Comparison of ENCODE assay signal across 9 cellular contexts in the genomic region with DNA sequence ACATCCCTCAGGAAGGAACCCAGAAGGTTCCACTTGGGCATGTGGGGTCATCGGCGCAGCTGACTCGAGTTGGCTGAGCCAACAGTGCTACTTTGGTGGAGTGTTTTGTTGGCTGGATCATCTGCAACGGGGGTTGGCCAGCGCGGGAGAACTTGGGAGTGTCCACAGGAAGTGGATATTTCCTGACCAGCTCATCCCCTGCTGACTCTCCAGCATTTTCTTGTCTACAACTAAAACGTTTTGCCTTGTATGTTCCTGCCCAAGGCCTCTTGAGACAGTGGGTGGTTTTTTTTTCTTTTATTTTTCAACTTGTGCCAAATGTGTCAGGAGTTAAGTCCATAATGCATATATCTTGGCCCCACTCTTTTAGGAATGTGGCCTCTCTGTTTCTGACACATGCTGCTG.
DNase-seq lines count a peak whose midpoint lies in the region; ATAC-seq and TF ChIP-seq lines count a peak whose summit lies in the region.
"Had no signal": no experiment of that assay in that cellular context is flagged by ENCODE, and none has a peak within 500 bp of the region (broad histone marks: within the 10 kb centered on the region; RNA-seq: fewer than 3 reads in every experiment).

No MANE protein-coding gene starts in this region.

- H3K27ac Mint-ChIP-seq in activated CD4-positive, alpha-beta T cell treated with anti-CD3 and anti-CD28 coated beads, Interleukin-2, amount 10 ng/mL, durations not matched to agents 24 days and 14 days = no peak overlapping the region
- H3K27ac Mint-ChIP-seq: activated CD8-positive, alpha-beta memory T cell treated with anti-CD3 and anti-CD28 coated beads, Interleukin-2, amount 10 ng/mL, durations not matched to agents 7 days and 5 days had no signal

- intact Hi-C loops in heart left ventricle (cut with DNase I) = no loop called here
- intact Hi-C loops in sciatic nerve (cut with DNase I) = no loop called here
- intact Hi-C loops in activated CD4-positive, alpha-beta T cell treated with anti-CD3 and anti-CD28 coated beads, Interleukin-2, amount 10 ng/mL, durations not matched to agents 24 days and 14 days (cut with micrococcal nuclease) = no loop called here

- no peaks in the 10 kb centered on the region for H3K36me3 ChIP-seq in heart left ventricle

- peaks cover 4% of the 10 kb centered on the region for H3K4me1 Mint-ChIP-seq in activated CD4-positive, alpha-beta T cell treated with anti-CD3 and anti-CD28 coated beads, Interleukin-2, amount 10 ng/mL, durations not matched to agents 24 days and 14 days

- 34 to 44% (median 37%) methylated on average over 7 of the region's 7 CpGs for WGBS in heart left ventricle, 4 donors

- no peaks in the 10 kb centered on the region for H3K27me3 ChIP-seq in heart left ventricle

- peaks cover 6% of the 10 kb centered on the region for H3K9me3 Mint-ChIP-seq in activated CD4-positive, alpha-beta T cell treated with anti-CD3 and anti-CD28 coated beads, Interleukin-2, amount 10 ng/mL, durations not matched to agents 24 days and 14 days

- peak; percentile 33 for DNase-seq in COLO829 (ENCODE audit: low spot score)
- peak; percentile 81 for DNase-seq in amniotic stem cell (lab: John Stamatoyannopoulos, UW)
- peak; percentile 70 to 88 (median 83) for DNase-seq in heart left ventricle
- peak; percentile 77 for DNase-seq in sciatic nerve (ENCODE audit: low spot score)
- no peak for DNase-seq in NCI-H1048 (lab: John Stamatoyannopoulos, UW)
- DNase-seq in activated CD8-positive, alpha-beta memory T cell treated with anti-CD3 and anti-CD28 coated beads, Interleukin-2, amount 50 U/mL, for 4 hours = no peak
- no peak for DNase-seq in activated CD4-positive, alpha-beta T cell treated with anti-CD3 and anti-CD28 coated beads, Interleukin-2, amount 10 ng/mL, durations not matched to agents 24 days and 14 days
- DNase-seq: activated CD8-positive, alpha-beta memory T cell treated with anti-CD3 and anti-CD28 coated beads, Interleukin-2, amount 10 ng/mL, durations not matched to agents 7 days and 5 days had no signal

- no peak for TF ChIP-seq POLR2A in heart left ventricle (IDR thresholded peaks at IDR 0.05)

- no peaks in the 10 kb centered on the region for H3K36me3 Mint-ChIP-seq in activated CD4-positive, alpha-beta T cell treated with anti-CD3 and anti-CD28 coated beads, Interleukin-2, amount 10 ng/mL, durations not matched to agents 24 days and 14 days (ENCODE audit: low read depth)
- H3K36me3 Mint-ChIP-seq: activated CD8-positive, alpha-beta memory T cell treated with anti-CD3 and anti-CD28 coated beads, Interleukin-2, amount 10 ng/mL, durations not matched to agents 7 days and 5 days had no signal

- no peak overlapping the region for H3K4me3 Mint-ChIP-seq in activated CD4-positive, alpha-beta T cell treated with anti-CD3 and anti-CD28 coated beads, Interleukin-2, amount 10 ng/mL, durations not matched to agents 24 days and 14 days
- H3K4me3 Mint-ChIP-seq: activated CD8-positive, alpha-beta memory T cell treated with anti-CD3 and anti-CD28 coated beads, Interleukin-2, amount 10 ng/mL, durations not matched to agents 7 days and 5 days had no signal

- H3K4me3 ChIP-seq in heart left ventricle = no peak overlapping the region

- H3K9me3 ChIP-seq in heart left ventricle = no peaks in the 10 kb centered on the region

- ATAC-seq in heart left ventricle (peak; percentile 60 to 93 (median 82)), sciatic nerve (peak; percentile 96), HG03196 (IDR thresholded peaks at IDR 0.05; ENCODE audit: unreplicated experiment) (no peak)
- ATAC-seq: activated CD8-positive, alpha-beta memory T cell treated with anti-CD3 and anti-CD28 coated beads, Interleukin-2, amount 10 ng/mL, durations not matched to agents 7 days and 5 days had no signal

- peaks cover 0 to 37% (median 3%) of the 10 kb centered on the region in 12 donors for H3K4me1 ChIP-seq in heart left ventricle

- no peak for TF ChIP-seq CTCF in heart left ventricle (IDR thresholded peaks at IDR 0.05)

- H3K27ac ChIP-seq in heart left ventricle = peak overlapping the region in 8 of 12 donors; percentile 40 to 82 (median 70)

- peaks cover 11% of the 10 kb centered on the region for H3K27me3 Mint-ChIP-seq in activated CD4-positive, alpha-beta T cell treated with anti-CD3 and anti-CD28 coated beads, Interleukin-2, amount 10 ng/mL, durations not matched to agents 24 days and 14 days

Comparison
In these comparisons a context has a peak if more than half of its experiments do, and no peak if none do; other contexts are left out.
1. DNase-seq: peak in COLO829 (single experiment), amniotic stem cell (single experiment), heart left ventricle (5 of 5) and sciatic nerve (single experiment); none in NCI-H1048 (single experiment), activated CD8-positive, alpha-beta memory T cell treated with anti-CD3 and anti-CD28 coated beads, Interleukin-2, amount 50 U/mL, for 4 hours (single experiment) and activated CD4-positive, alpha-beta T cell treated with anti-CD3 and anti-CD28 coated beads, Interleukin-2, amount 10 ng/mL, durations not matched to agents 24 days and 14 days (single experiment).